In the genomic region with DNA sequence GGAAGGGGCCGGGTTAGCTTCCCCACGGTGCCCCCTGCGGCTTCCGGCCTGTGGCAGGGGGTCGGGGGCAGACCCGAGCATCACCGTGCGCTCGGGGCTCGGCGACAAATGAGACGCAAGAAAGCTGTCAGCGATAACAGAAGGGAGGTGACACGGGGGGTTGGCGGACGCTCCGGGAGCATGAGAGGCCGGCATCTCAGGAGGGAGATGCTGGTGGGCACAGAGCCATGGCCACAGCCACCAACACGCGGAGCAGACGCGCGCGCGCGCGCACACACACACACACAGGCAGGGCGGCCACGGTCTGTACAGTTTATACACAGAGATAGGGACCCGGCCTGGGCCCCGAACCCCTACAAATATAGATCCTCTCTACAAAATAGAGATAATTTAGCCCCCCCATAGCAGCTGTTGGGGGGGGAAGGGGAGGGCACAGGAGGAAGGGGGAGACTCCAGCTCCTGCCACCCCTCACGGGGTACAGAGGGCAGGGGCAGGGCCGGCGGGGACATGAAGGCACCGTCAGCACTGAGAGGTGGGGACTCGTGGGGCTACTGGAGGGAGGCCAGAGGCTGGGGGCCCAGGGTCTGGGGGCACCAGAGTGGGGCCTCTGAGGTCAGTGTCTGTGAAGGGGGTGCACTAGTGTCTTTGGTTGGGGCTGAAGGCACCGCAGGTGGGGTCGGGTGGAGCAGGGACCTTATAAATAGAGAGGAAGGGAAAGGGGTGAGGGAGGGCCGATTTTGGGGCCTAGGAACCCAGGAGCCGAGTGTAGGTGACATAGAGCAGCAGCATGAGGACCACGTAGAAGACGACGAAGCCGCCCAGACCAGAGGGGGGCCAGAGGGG, we compare ENCODE assay signal across 2 cellular contexts.
TF ChIP-seq lines count a peak whose summit lies in the region.

No MANE protein-coding gene starts in this region.

TF ChIP-seq in SK-N-SH, 30 proteins besides CTCF, POLR2A, EP300 and RAD21:
- TF ChIP-seq NFIC (IDR thresholded peaks at IDR 0.05; ENCODE audit: borderline replicate concordance), result no peak
- no peak for TF ChIP-seq GATA2 (CRISPR knock-in tag; IDR thresholded peaks at IDR 0.05)
- no peak for TF ChIP-seq IRF3 (IDR thresholded peaks at IDR 0.05; ENCODE audit: low read depth, low read length)
- TF ChIP-seq FOXJ3 (CRISPR knock-in tag; IDR thresholded peaks at IDR 0.05), result no peak
- no peak for TF ChIP-seq USF2 (IDR thresholded peaks at IDR 0.05; ENCODE audit: borderline replicate concordance, low read depth, low read length)
- no peak for TF ChIP-seq TEAD4 (IDR thresholded peaks at IDR 0.05; ENCODE audit: borderline replicate concordance, insufficient read depth)
- TF ChIP-seq EZH2phosphoT487 (IDR thresholded peaks at IDR 0.05; ENCODE audit: borderline replicate concordance, low read depth), result no peak
- TF ChIP-seq SMC3 (IDR thresholded peaks at IDR 0.05; ENCODE audit: low read depth, low read length), result no peak
- no peak for TF ChIP-seq TAF1 (IDR thresholded peaks at IDR 0.05; ENCODE audit: borderline replicate concordance, low read depth, low read length)
- no peak for TF ChIP-seq NRF1 (IDR thresholded peaks at IDR 0.05; ENCODE audit: low read depth, low read length)
- TF ChIP-seq RCOR1 (IDR thresholded peaks at IDR 0.05; ENCODE audit: low read length), result no peak

TF ChIP-seq in SK-N-SH treated with all-trans-retinoic acid at 6 μM for 48 hours, 23 proteins besides CTCF, POLR2A, EP300 and RAD21:
- TF ChIP-seq ZC3H10 (CRISPR knock-in tag; IDR thresholded peaks at IDR 0.05), result no peak
- no peak for TF ChIP-seq PPARA (CRISPR knock-in tag; IDR thresholded peaks at IDR 0.05; ENCODE audit: borderline replicate concordance)
- TF ChIP-seq ARNTL (CRISPR knock-in tag; IDR thresholded peaks at IDR 0.05; ENCODE audit: borderline replicate concordance, low read depth), result no peak
- no peak for TF ChIP-seq TCF4 (CRISPR knock-in tag; IDR thresholded peaks at IDR 0.05; ENCODE audit: borderline replicate concordance)
- TF ChIP-seq ZFP3 (CRISPR knock-in tag; IDR thresholded peaks at IDR 0.05), result no peak
- TF ChIP-seq OSR1 (CRISPR knock-in tag; IDR thresholded peaks at IDR 0.05), result no peak
- TF ChIP-seq, protein P1, sequence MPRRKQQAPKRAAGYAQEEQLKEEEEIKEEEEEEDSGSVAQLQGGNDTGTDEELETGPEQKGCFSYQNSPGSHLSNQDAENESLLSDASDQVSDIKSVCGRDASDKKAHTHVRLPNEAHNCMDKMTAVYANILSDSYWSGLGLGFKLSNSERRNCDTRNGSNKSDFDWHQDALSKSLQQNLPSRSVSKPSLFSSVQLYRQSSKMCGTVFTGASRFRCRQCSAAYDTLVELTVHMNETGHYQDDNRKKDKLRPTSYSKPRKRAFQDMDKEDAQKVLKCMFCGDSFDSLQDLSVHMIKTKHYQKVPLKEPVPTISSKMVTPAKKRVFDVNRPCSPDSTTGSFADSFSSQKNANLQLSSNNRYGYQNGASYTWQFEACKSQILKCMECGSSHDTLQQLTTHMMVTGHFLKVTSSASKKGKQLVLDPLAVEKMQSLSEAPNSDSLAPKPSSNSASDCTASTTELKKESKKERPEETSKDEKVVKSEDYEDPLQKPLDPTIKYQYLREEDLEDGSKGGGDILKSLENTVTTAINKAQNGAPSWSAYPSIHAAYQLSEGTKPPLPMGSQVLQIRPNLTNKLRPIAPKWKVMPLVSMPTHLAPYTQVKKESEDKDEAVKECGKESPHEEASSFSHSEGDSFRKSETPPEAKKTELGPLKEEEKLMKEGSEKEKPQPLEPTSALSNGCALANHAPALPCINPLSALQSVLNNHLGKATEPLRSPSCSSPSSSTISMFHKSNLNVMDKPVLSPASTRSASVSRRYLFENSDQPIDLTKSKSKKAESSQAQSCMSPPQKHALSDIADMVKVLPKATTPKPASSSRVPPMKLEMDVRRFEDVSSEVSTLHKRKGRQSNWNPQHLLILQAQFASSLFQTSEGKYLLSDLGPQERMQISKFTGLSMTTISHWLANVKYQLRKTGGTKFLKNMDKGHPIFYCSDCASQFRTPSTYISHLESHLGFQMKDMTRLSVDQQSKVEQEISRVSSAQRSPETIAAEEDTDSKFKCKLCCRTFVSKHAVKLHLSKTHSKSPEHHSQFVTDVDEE (CRISPR knock-in tag; IDR thresholded peaks at IDR 0.05), result no peak
- TF ChIP-seq CSRNP3 (CRISPR knock-in tag; IDR thresholded peaks at IDR 0.05), result no peak
- TF ChIP-seq ISL1 (CRISPR knock-in tag; IDR thresholded peaks at IDR 0.05), result no peak
- TF ChIP-seq SNAI2 (CRISPR knock-in tag; IDR thresholded peaks at IDR 0.05), result no peak
- no peak for TF ChIP-seq CSDC2 (CRISPR knock-in tag; IDR thresholded peaks at IDR 0.05)
TF ChIP-seq in SK-N-SH treated with all-trans-retinoic acid at 6 μM for 48 hours: peak in this region for 0.
